ENCODE assay signal across 29 cellular contexts in the genomic region with DNA sequence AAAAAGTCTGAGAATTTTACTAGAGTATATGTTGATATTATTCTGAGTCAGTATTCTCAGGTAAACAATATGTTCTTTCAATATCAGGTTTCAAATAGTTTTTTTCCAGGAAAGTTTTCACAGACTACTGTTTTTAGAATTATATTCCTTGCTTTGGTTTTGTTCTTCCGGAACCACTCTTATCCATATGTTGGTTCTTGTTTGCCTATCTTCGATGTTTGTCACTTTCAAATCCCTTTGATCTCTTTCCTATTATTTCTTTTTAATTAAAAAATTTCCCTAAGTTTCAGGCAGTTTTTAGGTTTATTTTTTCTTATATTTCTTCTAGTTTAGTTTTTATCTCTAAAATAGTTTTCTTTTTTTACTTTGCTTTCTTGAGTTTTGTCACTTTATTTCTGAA. TPM values are rescaled to one million over a fixed set of nuclear protein-coding genes. Genes with fewer than 3 reads are reported as not detected.
"Had no signal": no experiment of that assay in that cellular context is flagged by ENCODE, and none has a peak within 500 bp of the region (broad histone marks: within the 10 kb centered on the region; RNA-seq: fewer than 3 reads in every experiment).

No MANE protein-coding gene starts in this region.

- H3K27me3 ChIP-seq: esophagus squamous epithelium, neural progenitor cell, right lobe of liver, suprapubic skin, transverse colon, upper lobe of right lung, uterus had no signal

- H3K27me3 Mint-ChIP-seq: progenitor cell of endocrine pancreas had no signal

- H3K27ac ChIP-seq: coronary artery, esophagus squamous epithelium, neural progenitor cell, parathyroid adenoma, suprapubic skin, transverse colon, upper lobe of right lung had no signal

- H3K9ac ChIP-seq: neural progenitor cell, parathyroid adenoma had no signal

- ATAC-seq: left lobe of liver; naive thymus-derived CD4-positive, alpha-beta T cell; right lobe of liver; stimulated activated naive B cell treated with anti-CD40 and anti-IgM and Interleukin-4, amounts not matched to agents 10 μg/mL and 1 μg/mL and 100 μg/mL, for 72 hours; upper lobe of right lung had no signal

- H3K4me3 Mint-ChIP-seq: immature natural killer cell; naive thymus-derived CD4-positive, alpha-beta T cell; nephron; neural progenitor cell; stimulated activated naive B cell treated with anti-CD40 and anti-IgM and Interleukin-4, amounts not matched to agents 10 μg/mL and 1 μg/mL and 100 μg/mL, for 72 hours; stimulated activated naive CD8-positive, alpha-beta T cell treated with anti-CD3 and anti-CD28 coated beads, Interleukin-15, Interleukin-2, amounts not matched to agents 100 ng/mL and 50 ng/mL, for 24 hours had no signal

- H3K36me3 ChIP-seq: esophagus squamous epithelium, neural progenitor cell, right lobe of liver, suprapubic skin, transverse colon, upper lobe of right lung had no signal

- H3K4me1 Mint-ChIP-seq: immature natural killer cell; stimulated activated naive B cell treated with anti-CD40 and anti-IgM and Interleukin-4, amounts not matched to agents 10 μg/mL and 1 μg/mL and 100 μg/mL, for 72 hours had no signal

- H3K9me3 ChIP-seq: esophagus squamous epithelium, right lobe of liver, suprapubic skin, transverse colon, upper lobe of right lung, uterus had no signal

- H3K9me3 Mint-ChIP-seq: stimulated activated naive CD8-positive, alpha-beta T cell treated with anti-CD3 and anti-CD28 coated beads, Interleukin-15, Interleukin-2, amounts not matched to agents 100 ng/mL and 50 ng/mL, for 24 hours had no signal

- H3K36me3 Mint-ChIP-seq: immature natural killer cell; stimulated activated naive B cell treated with anti-CD40 and anti-IgM and Interleukin-4, amounts not matched to agents 10 μg/mL and 1 μg/mL and 100 μg/mL, for 72 hours had no signal

- FAIRE-seq: keratinocyte had no signal

- H3K4me3 ChIP-seq: coronary artery, esophagus squamous epithelium, lung, neural progenitor cell, right lobe of liver, suprapubic skin, transverse colon, upper lobe of right lung, uterus had no signal

- H3K27ac Mint-ChIP-seq: immature natural killer cell; naive thymus-derived CD4-positive, alpha-beta T cell; nephron; neural progenitor cell; progenitor cell of endocrine pancreas; stimulated activated naive B cell treated with anti-CD40 and anti-IgM and Interleukin-4, amounts not matched to agents 10 μg/mL and 1 μg/mL and 100 μg/mL, for 72 hours; stimulated activated naive CD8-positive, alpha-beta T cell treated with anti-CD3 and anti-CD28 coated beads, Interleukin-15, Interleukin-2, amounts not matched to agents 100 ng/mL and 50 ng/mL, for 24 hours had no signal

- H3K4me1 ChIP-seq: esophagus squamous epithelium, parathyroid adenoma, suprapubic skin, uterus had no signal

- DNase-seq: dermis blood vessel endothelial cell; effector memory CD4-positive, alpha-beta T cell; erythroblast; esophagus squamous epithelium; foreskin melanocyte; hypothalamus; immature natural killer cell; mesenchymal stem cell; midbrain; naive thymus-derived CD4-positive, alpha-beta T cell; right lobe of liver; small intestine; stimulated activated CD4-positive, alpha-beta T cell treated with anti-CD3 and anti-CD28 coated beads, Interleukin-15, amount 100 ng/mL, for 24 hours; stimulated activated CD4-positive, alpha-beta T cell treated with anti-CD3 and anti-CD28 coated beads, Interleukin-2, amount 100 ng/mL, for 48 hours; stimulated activated naive B cell treated with anti-CD40 and anti-IgM and Interleukin-4, amounts not matched to agents 10 μg/mL and 1 μg/mL and 100 μg/mL, for 72 hours; transverse colon; upper lobe of right lung; uterus had no signal

RNA-seq across cellular contexts. Expression of a gene that starts 20.9 kb away (rescaled TPM):
- total RNA-seq: osteoblast had no signal
- polyA plus RNA-seq: immature natural killer cell; keratinocyte; naive thymus-derived CD4-positive, alpha-beta T cell had no signal
